Comparison of ENCODE assay signal across 15 cellular contexts in genomic region chr1:235500971-235501540, GRCh38. TPM values are rescaled to one million over a fixed set of nuclear protein-coding genes. Genes with fewer than 3 reads are reported as not detected.
A peak's percentile ranks its signal among the peaks of the same experiment; 100 is the strongest.
DNase-seq lines count a peak whose midpoint lies in the region; ATAC-seq and TF ChIP-seq lines count a peak whose summit lies in the region.
"Had no signal": no experiment of that assay in that cellular context is flagged by ENCODE, and none has a peak within 500 bp of the region (broad histone marks: within the 10 kb centered on the region; RNA-seq: fewer than 3 reads in every experiment).

No MANE protein-coding gene starts in this region.

- H4K20me1 ChIP-seq in KMS-11 (ENCODE audit: insufficient read depth): peaks cover 5% of the 10 kb centered on the region; the same call in 1 of the 2 replicates

- H3K9ac ChIP-seq in KMS-11: no peak overlapping the region

- H3K27me3 ChIP-seq in KMS-11 (ENCODE audit: insufficient read depth, low read depth): no peaks in the 10 kb centered on the region
- H3K27me3 ChIP-seq: pancreas, SJCRH30, uterus had no signal

- H3K4me2 ChIP-seq in KMS-11: peak overlapping the region; percentile 63; the same call in 1 of the 2 replicates

- no peak overlapping the region for H3K4me3 ChIP-seq in KMS-11 (IDR thresholded peaks at IDR 0.05; ENCODE audit: insufficient read depth, low read depth, low read length)
- no peak overlapping the region for H3K4me3 ChIP-seq in astrocyte of the spinal cord (ENCODE audit: low read depth, low read length)
- H3K4me3 ChIP-seq: SJCRH30, uterus had no signal

- ATAC-seq in left cardiac atrium (no peak), HG03135 (IDR thresholded peaks at IDR 0.05; ENCODE audit: unreplicated experiment) (no peak)
- ATAC-seq: activated CD4-positive, CD25-positive, alpha-beta regulatory T cell treated with anti-CD3 and anti-CD28 coated beads, Interleukin-2, amount 50 U/mL, for 24 hours; pancreas had no signal

- H2AFZ ChIP-seq in KMS-11 (ENCODE audit: low read depth): no peak overlapping the region

- H3K4me1 ChIP-seq in KMS-11 (ENCODE audit: low read depth, poor library complexity, severe bottlenecking): peaks cover 27% of the 10 kb centered on the region
- H3K4me1 ChIP-seq: SJCRH30, uterus had no signal

- intact Hi-C loops in left cardiac atrium (cut with DNase I): no loop called here

- H3K36me3 ChIP-seq in KMS-11 (ENCODE audit: insufficient read depth): no peaks in the 10 kb centered on the region
- H3K36me3 ChIP-seq: pancreas, SJCRH30, uterus had no signal

- H3K79me2 ChIP-seq in KMS-11 (ENCODE audit: insufficient read depth, low read depth): peaks cover 73% of the 10 kb centered on the region

- in situ Hi-C loops in astrocyte of the spinal cord (cut with HindIII; ENCODE audit: low sequenced_read_pairs): no loop called here

- DNase-seq in A172 (ENCODE audit: low spot score) (peak; percentile 18), astrocyte of the spinal cord (ENCODE audit: low read depth, low spot score) (peak; percentile 11), kidney glomerular epithelial cell (lab: John Stamatoyannopoulos, UW) (peak; percentile 56), islet precursor cell (no peak), left cardiac atrium (no peak), OCI-M2 (lab: John Stamatoyannopoulos, UW; ENCODE audit: unreplicated experiment) (no peak)
- DNase-seq: DMS79 treated with DMSO at 0.1 percent for 48 hours; NCI-H526; pancreas; SJCRH30; stimulated activated CD8-positive, alpha-beta memory T cell treated with anti-CD3 and anti-CD28 coated beads, Interleukin-4, amount 100 ng/mL, for 48 hours; uterus had no signal

- TF ChIP-seq CTCF in KMS-11 (conservative IDR thresholded peaks at IDR 0.05; ENCODE audit: low read depth, low read length) (no peak), astrocyte of the spinal cord (IDR thresholded peaks at IDR 0.05; ENCODE audit: low read depth, low read length) (no peak)

- no peak overlapping the region for H3K27ac ChIP-seq in KMS-11
- H3K27ac ChIP-seq: SJCRH30 had no signal

RNA-seq across cellular contexts. Expression of gene B3GALNT2, which starts 3.2 kb away (rescaled TPM):
- total RNA-seq in A172 (2014; rRNA removed; shearing (Covaris generic)): 32.0 and 56.6 TPM in 2 replicates
- 10 to 100 TPM; 19.9 to 23.0 TPM for total RNA-seq in left cardiac atrium

Comparison
In these comparisons a context has a peak if more than half of its experiments do, and no peak if none do; other contexts are left out.
1. DNase-seq: peak in A172 (single experiment), astrocyte of the spinal cord (single experiment) and kidney glomerular epithelial cell (single experiment); none in islet precursor cell (single experiment), left cardiac atrium (single experiment) and OCI-M2 (single experiment).